Comparison of ENCODE assay signal across 16 cellular contexts in genomic region chr3:184553385-184553784, GRCh38. TPM values are rescaled to one million over a fixed set of nuclear protein-coding genes. Genes with fewer than 3 reads are reported as not detected.
"Had no signal": no experiment of that assay in that cellular context is flagged by ENCODE, and none has a peak within 500 bp of the region (broad histone marks: within the 10 kb centered on the region; RNA-seq: fewer than 3 reads in every experiment).

No MANE protein-coding gene starts in this region.

- H3K9me3 ChIP-seq: neutrophil, sigmoid colon, SJSA1, testis had no signal

- H3K9me3 Mint-ChIP-seq: activated CD8-positive, alpha-beta T cell treated with anti-CD3 and anti-CD28 coated beads for 36 hours; mesothelial cell of epicardium had no signal

- ATAC-seq: activated CD8-positive, alpha-beta T cell treated with anti-CD3 and anti-CD28 coated beads for 36 hours; stimulated activated naive CD8-positive, alpha-beta T cell treated with anti-CD3 and anti-CD28 coated beads, Interleukin-15, Interleukin-2, amounts not matched to agents 100 U/mL and 50 U/mL, for 24 hours had no signal

- H3K27me3 ChIP-seq: sigmoid colon, SJSA1, testis had no signal

- H3K36me3 ChIP-seq: neutrophil, sigmoid colon, SJSA1 had no signal

- H3K4me3 ChIP-seq: sigmoid colon, SJSA1, testis had no signal

- H3K27ac Mint-ChIP-seq: activated CD8-positive, alpha-beta T cell treated with anti-CD3 and anti-CD28 coated beads for 36 hours; mesothelial cell of epicardium; progenitor cell of endocrine pancreas had no signal

- H3K36me3 Mint-ChIP-seq: mesothelial cell of epicardium had no signal

- H3K4me3 Mint-ChIP-seq: activated CD8-positive, alpha-beta T cell treated with anti-CD3 and anti-CD28 coated beads for 36 hours; mesothelial cell of epicardium had no signal

- H3K4me1 ChIP-seq: sigmoid colon, SJSA1, testis had no signal

- H3K27ac ChIP-seq: neutrophil, sigmoid colon, SJSA1, testis, VCaP had no signal

- DNase-seq: activated CD8-positive, alpha-beta memory T cell treated with anti-CD3 and anti-CD28 coated beads, Interleukin-2, amount 50 U/mL, for 4 hours; activated CD8-positive, alpha-beta T cell treated with anti-CD3 and anti-CD28 coated beads for 36 hours; activated naive CD4-positive, alpha-beta T cell; foreskin melanocyte; kidney glomerular epithelial cell; sigmoid colon; stimulated activated CD4-positive, alpha-beta T cell treated with anti-CD3 and anti-CD28 coated beads, Interleukin-12 subunit alpha, Interleukin-12 subunit beta, amount 100 ng/mL, for 4 hours; stimulated activated CD4-positive, alpha-beta T cell treated with anti-CD3 and anti-CD28 coated beads, Interleukin-2, amount 100 ng/mL, for 48 hours; stimulated activated naive CD8-positive, alpha-beta T cell treated with anti-CD3 and anti-CD28 coated beads, Interleukin-15, Interleukin-2, amounts not matched to agents 100 U/mL and 50 U/mL, for 24 hours; testis had no signal

- H3K4me1 Mint-ChIP-seq: mesothelial cell of epicardium had no signal

RNA-seq across cellular contexts. Expression of gene EPHB3, which starts 8.2 kb away (rescaled TPM):
- total RNA-seq: endothelial cell of umbilical vein had no signal
